Comparison of ENCODE assay signal across 20 cellular contexts in the genomic region with DNA sequence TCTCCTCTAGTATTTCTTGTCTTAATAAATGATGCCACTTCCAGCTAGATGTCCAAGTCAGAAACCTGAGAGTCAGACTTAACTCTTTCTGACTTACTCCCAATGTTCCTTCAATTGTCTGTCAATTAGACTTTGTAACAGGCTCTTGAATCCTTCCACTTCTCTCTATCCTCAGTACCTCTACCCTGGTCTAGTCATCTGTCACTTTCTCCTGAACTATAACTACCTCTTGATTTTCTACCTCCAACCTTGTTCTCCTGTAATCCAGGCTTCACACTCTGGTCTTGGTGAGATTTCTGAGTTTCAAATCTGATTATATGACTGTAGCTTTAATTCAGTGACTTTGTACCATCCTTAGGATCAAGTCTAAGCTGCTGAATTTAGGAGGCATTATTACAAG.
DNase-seq lines count a peak whose midpoint lies in the region; ATAC-seq, FAIRE-seq and TF ChIP-seq lines count a peak whose summit lies in the region.
"Had no signal": no experiment of that assay in that cellular context is flagged by ENCODE, and none has a peak within 500 bp of the region (broad histone marks: within the 10 kb centered on the region; RNA-seq: fewer than 3 reads in every experiment).

No MANE protein-coding gene starts in this region.

- peaks cover 2% of the 10 kb centered on the region; the same call in 1 of the 2 replicates for H3K36me3 Mint-ChIP-seq in WTC11

- TF ChIP-seq CTCF in WTC11 (IDR thresholded peaks at IDR 0.05) = no peak

- DNase-seq in NCI-H82 (lab: John Stamatoyannopoulos, UW) (peak; percentile 3), NCI-H82 treated with DMSO at 0.1 percent for 48 hours (lab: John Stamatoyannopoulos, UW; ENCODE audit: unreplicated experiment) (no peak), GM12892 (ENCODE audit: insufficient read length) (no peak), H54 (ENCODE audit: insufficient read length, low spot score) (no peak), WTC11 (ENCODE audit: low spot score) (no peak), NCI-H2029 treated with DMSO at 0.1 percent for 48 hours (lab: John Stamatoyannopoulos, UW) (no peak)
- no peak for DNase-seq in activated CD8-positive, alpha-beta memory T cell treated with anti-CD3 and anti-CD28 coated beads for 24 hours
- DNase-seq: AML-193; Caco-2; Calu3; CD4-positive, alpha-beta T cell; CD8-positive, alpha-beta T cell; DMS79 treated with DMSO at 0.1 percent for 48 hours; GF-D8 had no signal

- no peak for TF ChIP-seq POLR2A in GM12892 (IDR thresholded peaks at IDR 0.05; ENCODE audit: low read depth, low read length)
- no peak for TF ChIP-seq POLR2A in H54 (IDR thresholded peaks at IDR 0.05; ENCODE audit: low read depth, low read length)

- CTCF ChIA-PET in WTC11 (lab: Charles Lee) = interaction anchor here (0.8 to 2.6 kb wide), 8 partner anchors 9 to 628 kb away, joined by 3 to 10 read pairs (median 4); no protein-coding TSS in a partner anchor

- POLR2A ChIA-PET in WTC11 (lab: Charles Lee) = no interaction called here

- H3K9me3 Mint-ChIP-seq in WTC11 = peaks cover 8% of the 10 kb centered on the region; the same call in 1 of the 2 replicates
- H3K9me3 Mint-ChIP-seq: CD4-positive, alpha-beta T cell; CD8-positive, alpha-beta T cell had no signal

- peak; percentile 33 for FAIRE-seq in GM12892 (lab: Jason Lieb, UNC)
- peak; percentile 64 for FAIRE-seq in H54 (lab: Jason Lieb, UNC)
- FAIRE-seq: A549, D721Med, G401.6, GM12891, GM19239 had no signal

- ATAC-seq in WTC11 = no peak
- ATAC-seq: A549; CD8-positive, alpha-beta T cell had no signal

- no peak overlapping the region for H3K4me3 Mint-ChIP-seq in WTC11
- H3K4me3 Mint-ChIP-seq: B cell; CD4-positive, alpha-beta T cell; CD8-positive, alpha-beta T cell had no signal

- no peak overlapping the region for H3K27ac Mint-ChIP-seq in WTC11
- H3K27ac Mint-ChIP-seq: B cell; CD4-positive, alpha-beta T cell; CD8-positive, alpha-beta T cell had no signal

- no peaks in the 10 kb centered on the region for H3K27me3 Mint-ChIP-seq in WTC11 (ENCODE audit: low read depth)
- H3K27me3 Mint-ChIP-seq: B cell; CD4-positive, alpha-beta T cell had no signal

- H3K4me1 Mint-ChIP-seq in WTC11 = no peaks in the 10 kb centered on the region
- H3K4me1 Mint-ChIP-seq: B cell had no signal

TF ChIP-seq in WTC11, 78 proteins besides CTCF, POLR2A, EP300 and RAD21:
- TF ChIP-seq ZNF317 (CRISPR knock-in tag; IDR thresholded peaks at IDR 0.05; ENCODE audit: borderline replicate concordance, low read depth) = peak; percentile 80
- TF ChIP-seq, protein P1, sequence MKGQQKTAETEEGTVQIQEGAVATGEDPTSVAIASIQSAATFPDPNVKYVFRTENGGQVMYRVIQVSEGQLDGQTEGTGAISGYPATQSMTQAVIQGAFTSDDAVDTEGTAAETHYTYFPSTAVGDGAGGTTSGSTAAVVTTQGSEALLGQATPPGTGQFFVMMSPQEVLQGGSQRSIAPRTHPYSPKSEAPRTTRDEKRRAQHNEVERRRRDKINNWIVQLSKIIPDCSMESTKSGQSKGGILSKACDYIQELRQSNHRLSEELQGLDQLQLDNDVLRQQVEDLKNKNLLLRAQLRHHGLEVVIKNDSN (CRISPR knock-in tag; IDR thresholded peaks at IDR 0.05) = no peak
- TF ChIP-seq GTF2I (CRISPR knock-in tag; conservative IDR thresholded peaks at IDR 0.05) = no peak
